ENCODE assay signal across 15 cellular contexts in the genomic region with DNA sequence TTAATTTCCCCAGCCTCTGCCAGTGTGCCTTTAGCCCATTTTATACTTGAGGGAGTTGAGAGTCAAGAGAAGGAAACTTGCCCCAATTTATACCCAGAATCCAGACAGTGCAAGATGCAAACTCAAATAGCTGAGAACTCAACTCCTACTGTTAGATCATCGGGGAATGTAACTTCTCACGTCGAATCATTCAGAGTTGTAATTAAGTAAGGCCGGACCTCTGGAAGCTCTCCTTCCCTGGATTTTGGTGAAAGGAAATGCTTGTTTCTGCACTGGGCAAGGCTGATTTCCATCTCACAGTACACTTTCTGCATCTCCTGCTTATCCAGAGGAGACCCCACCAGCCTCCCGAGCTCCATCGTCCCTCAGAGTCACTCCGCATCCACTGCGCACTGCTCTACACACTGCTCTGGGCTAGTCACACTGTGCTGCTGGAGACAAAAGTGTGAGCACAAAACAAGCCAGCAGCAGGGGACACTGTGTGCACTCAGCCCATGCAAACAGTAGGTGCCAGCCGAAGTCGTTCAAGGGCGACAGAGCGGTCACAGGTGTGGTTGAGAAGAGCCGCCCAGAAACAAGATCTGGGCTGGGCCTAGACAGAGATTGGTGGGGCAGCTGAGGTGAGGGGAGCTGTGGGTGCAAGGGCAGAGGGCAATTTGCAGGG.
DNase-seq lines count a peak whose midpoint lies in the region; ATAC-seq and TF ChIP-seq lines count a peak whose summit lies in the region.
"Had no signal": no experiment of that assay in that cellular context is flagged by ENCODE, and none has a peak within 500 bp of the region (broad histone marks: within the 10 kb centered on the region; RNA-seq: fewer than 3 reads in every experiment).

No MANE protein-coding gene starts in this region.

- H3K27ac ChIP-seq in heart right ventricle: peak overlapping the region in 8 of 10 donors; percentile 3 to 64 (median 28)
- H3K27ac ChIP-seq in testis: peak overlapping the region; percentile 6 to 16
- H3K27ac ChIP-seq in CD8-positive, alpha-beta memory T cell (ENCODE audit: low read depth, low read length): no peak overlapping the region
- no peak overlapping the region for H3K27ac ChIP-seq in foreskin keratinocyte
- H3K27ac ChIP-seq: KMS-11 had no signal

- peak; percentile 43 to 91 (median 80) for ATAC-seq in heart right ventricle
- no peak for ATAC-seq in GM21528 (IDR thresholded peaks at IDR 0.05; ENCODE audit: low FRiP score, unreplicated experiment)
- ATAC-seq in foreskin keratinocyte: no peak
- ATAC-seq: T-helper 17 cell had no signal

- no peak overlapping the region for H3K4me3 Mint-ChIP-seq in CD8-positive, alpha-beta memory T cell
- H3K4me3 Mint-ChIP-seq: activated CD4-positive, alpha-beta memory T cell treated with anti-CD3 and anti-CD28 coated beads for 36 hours; activated naive CD4-positive, alpha-beta T cell treated with anti-CD3 and anti-CD28 coated beads for 36 hours; T-helper 17 cell had no signal

- no peak for TF ChIP-seq POLR2A in testis (IDR thresholded peaks at IDR 0.05)

- DNase-seq in adipocyte (ENCODE audit: low read depth) (no peak), heart right ventricle (peak in 1 of 2 donors; percentile 36), midbrain (lab: John Stamatoyannopoulos, UW) (peak; percentile 58), testis (peak; percentile 42), foreskin keratinocyte (no peak)
- DNase-seq in CD8-positive, alpha-beta memory T cell: no peak
- DNase-seq: activated CD4-positive, alpha-beta memory T cell treated with anti-CD3 and anti-CD28 coated beads for 36 hours; activated naive CD4-positive, alpha-beta T cell treated with anti-CD3 and anti-CD28 coated beads for 36 hours; foreskin fibroblast; NCI-H1048; NCI-H2081; NCI-H524; T-helper 17 cell had no signal

- peaks cover 0 to 6% (median 0%) of the 10 kb centered on the region in 5 donors for H3K9me3 Mint-ChIP-seq in CD8-positive, alpha-beta memory T cell
- H3K9me3 Mint-ChIP-seq: activated CD4-positive, alpha-beta memory T cell treated with anti-CD3 and anti-CD28 coated beads for 36 hours; activated naive CD4-positive, alpha-beta T cell treated with anti-CD3 and anti-CD28 coated beads for 36 hours had no signal

- peaks cover 11 to 16% of the 10 kb centered on the region in 2 donors for H3K27me3 Mint-ChIP-seq in CD8-positive, alpha-beta memory T cell

- H3K4me3 ChIP-seq in adipocyte (ENCODE audit: low read length): no peak overlapping the region
- no peak overlapping the region for H3K4me3 ChIP-seq in heart right ventricle
- H3K4me3 ChIP-seq in testis: no peak overlapping the region
- no peak overlapping the region for H3K4me3 ChIP-seq in CD8-positive, alpha-beta memory T cell (ENCODE audit: low read length)

- CTCF ChIA-PET in CD8-positive, alpha-beta memory T cell (lab: Charles Lee): no interaction called here

- intact Hi-C loops in heart right ventricle (cut with DNase I) (loop anchor here in 2 of 10 donors (5.0 to 10.0 kb wide), 2 partner anchors 148 to 151 kb away; partner anchors contain the start of gene QKI (in 2 of the 2)), testis (cut with DNase I; ENCODE audit: low total_unique reads) (no loop called here)

- WGBS in heart right ventricle, 2 donors: 64 to 66% methylated on average over 13 of the region's 13 CpGs
- 77 to 80% methylated on average over 13 of the region's 13 CpGs for WGBS in testis, 2 donors

- peak overlapping the region; percentile 40 for H3K9ac ChIP-seq in adipocyte (ENCODE audit: low read length)
- H3K9ac ChIP-seq: KMS-11 had no signal

- H3K4me1 Mint-ChIP-seq in CD8-positive, alpha-beta memory T cell: peaks cover 0 to 9% (median 9%) of the 10 kb centered on the region in 3 donors

- H3K4me1 ChIP-seq in adipocyte (ENCODE audit: control insufficient read depth, insufficient read depth, low read length): peaks cover 19% of the 10 kb centered on the region
- peaks cover 4 to 44% (median 20%) of the 10 kb centered on the region in 9 donors for H3K4me1 ChIP-seq in heart right ventricle
- peaks cover 46% of the 10 kb centered on the region for H3K4me1 ChIP-seq in testis
- H3K4me1 ChIP-seq in CD8-positive, alpha-beta memory T cell (ENCODE audit: insufficient read depth, low read length): peaks cover 4% of the 10 kb centered on the region
- H3K4me1 ChIP-seq in foreskin keratinocyte: no peaks in the 10 kb centered on the region

- POLR2A ChIA-PET in CD8-positive, alpha-beta memory T cell (lab: Charles Lee): no interaction called here

- H3K36me3 Mint-ChIP-seq in CD8-positive, alpha-beta memory T cell: no peaks in the 10 kb centered on the region
- H3K36me3 Mint-ChIP-seq: activated CD4-positive, alpha-beta memory T cell treated with anti-CD3 and anti-CD28 coated beads for 36 hours had no signal

- H3K36me3 ChIP-seq in adipocyte (ENCODE audit: control insufficient read depth, insufficient read depth, low read length, severe bottlenecking) (no peaks in the 10 kb centered on the region), heart right ventricle (no peaks in the 10 kb centered on the region), testis (ENCODE audit: low read depth, missing control alignments) (no peaks in the 10 kb centered on the region)
- H3K36me3 ChIP-seq in CD8-positive, alpha-beta memory T cell (ENCODE audit: insufficient read depth, low read length): no peaks in the 10 kb centered on the region

- H3K9me3 ChIP-seq in adipocyte (ENCODE audit: control insufficient read depth, low read length) (no peaks in the 10 kb centered on the region), heart right ventricle (no peaks in the 10 kb centered on the region), testis (no peaks in the 10 kb centered on the region)
- no peaks in the 10 kb centered on the region for H3K9me3 ChIP-seq in CD8-positive, alpha-beta memory T cell (ENCODE audit: low read length)

- no peak overlapping the region for H3K27ac Mint-ChIP-seq in CD8-positive, alpha-beta memory T cell
- H3K27ac Mint-ChIP-seq: activated CD4-positive, alpha-beta memory T cell treated with anti-CD3 and anti-CD28 coated beads for 36 hours; activated naive CD4-positive, alpha-beta T cell treated with anti-CD3 and anti-CD28 coated beads for 36 hours had no signal

- peak in 4 of 9 donors; percentile 26 to 43 (median 30) for TF ChIP-seq CTCF in heart right ventricle (IDR thresholded peaks at IDR 0.05)
- no peak for TF ChIP-seq CTCF in testis (IDR thresholded peaks at IDR 0.05)
- TF ChIP-seq CTCF in foreskin keratinocyte (conservative IDR thresholded peaks at IDR 0.05): no peak

- H3K27me3 ChIP-seq in adipocyte (replicated peaks; ENCODE audit: control insufficient read depth, insufficient read depth, low read length): no peaks in the 10 kb centered on the region
- H3K27me3 ChIP-seq in heart right ventricle: no peaks in the 10 kb centered on the region
- no peaks in the 10 kb centered on the region for H3K27me3 ChIP-seq in testis
- no peaks in the 10 kb centered on the region for H3K27me3 ChIP-seq in CD8-positive, alpha-beta memory T cell (ENCODE audit: insufficient read depth, low read length, poor library complexity, severe bottlenecking)
- peaks cover 3% of the 10 kb centered on the region for H3K27me3 ChIP-seq in foreskin keratinocyte

Comparison
In these comparisons a context has a peak if more than half of its experiments do, and no peak if none do; other contexts are left out.
1. DNase-seq: peak in midbrain (single experiment) and testis (single experiment); none in adipocyte (single experiment), CD8-positive, alpha-beta memory T cell (0 of 5) and foreskin keratinocyte (0 of 2).
2. ATAC-seq: peak in heart right ventricle (8 of 8); none in GM21528 (single experiment) and foreskin keratinocyte (single experiment).
3. H3K27ac ChIP-seq: peak in heart right ventricle (8 of 10) and testis (2 of 2); none in CD8-positive, alpha-beta memory T cell (single experiment) and foreskin keratinocyte (single experiment).